Comparison of ENCODE assay signal across 8 cellular contexts in genomic region chr19:14496849-14497346, GRCh38. TPM values are rescaled to one million over a fixed set of nuclear protein-coding genes. Genes with fewer than 3 reads are reported as not detected.
A peak's percentile ranks its signal among the peaks of the same experiment; 100 is the strongest.
DNase-seq lines count a peak whose midpoint lies in the region; ATAC-seq and TF ChIP-seq lines count a peak whose summit lies in the region.

No MANE protein-coding gene starts in this region.

- peak overlapping the region; percentile 52 for H3K4me3 Mint-ChIP-seq in progenitor cell of endocrine pancreas (ENCODE audit: low read depth)

- no peaks in the 10 kb centered on the region for H3K27me3 Mint-ChIP-seq in progenitor cell of endocrine pancreas

- H3K4me1 ChIP-seq in GM23248 (ENCODE audit: insufficient read depth) (peaks cover 18% of the 10 kb centered on the region), fibroblast of lung (ENCODE audit: control insufficient read depth, extremely low read depth, insufficient read depth, low read length) (peaks cover 10% of the 10 kb centered on the region)

- H3K9ac ChIP-seq in GM23248 (no peak overlapping the region), SU-DHL-6 (ENCODE audit: low read length) (no peak overlapping the region), fibroblast of lung (ENCODE audit: insufficient read depth, low read length) (no peak overlapping the region)

- H3K9me3 ChIP-seq in GM23248 (ENCODE audit: low read depth) (no peaks in the 10 kb centered on the region), SU-DHL-6 (ENCODE audit: insufficient read depth, low read length) (no peaks in the 10 kb centered on the region), fibroblast of lung (ENCODE audit: control insufficient read depth, insufficient read depth, low read depth, low read length) (no peaks in the 10 kb centered on the region)

- peaks cover 7% of the 10 kb centered on the region for H3K36me3 Mint-ChIP-seq in progenitor cell of endocrine pancreas (ENCODE audit: insufficient read depth)

- H3F3A ChIP-seq in GM23248 (ENCODE audit: insufficient read depth), result peaks cover 9% of the 10 kb centered on the region
- H3F3A ChIP-seq in SU-DHL-6 (ENCODE audit: insufficient read depth), result no peaks in the 10 kb centered on the region

- H3K36me3 ChIP-seq in GM23248 (ENCODE audit: low read depth) (no peaks in the 10 kb centered on the region), SU-DHL-6 (ENCODE audit: low read length) (no peaks in the 10 kb centered on the region), fibroblast of lung (ENCODE audit: control insufficient read depth, insufficient read depth, low read length) (peaks cover 1% of the 10 kb centered on the region)

- H3K4me2 ChIP-seq in GM23248 (ENCODE audit: unreplicated experiment) (no peak overlapping the region), SU-DHL-6 (ENCODE audit: low read depth, low read length, poor library complexity, severe bottlenecking) (no peak overlapping the region), fibroblast of lung (ENCODE audit: extremely low read depth, insufficient read depth, low read length) (peak overlapping the region; percentile 87)

- H3K27me3 ChIP-seq in GM23248 (replicated peaks; ENCODE audit: insufficient read depth), result no peaks in the 10 kb centered on the region
- no peaks in the 10 kb centered on the region for H3K27me3 ChIP-seq in SU-DHL-6 (ENCODE audit: low read length)
- no peaks in the 10 kb centered on the region for H3K27me3 ChIP-seq in fibroblast of lung (ENCODE audit: control insufficient read depth, insufficient read depth, low read length)

- H2AFZ ChIP-seq in GM23248, result peak overlapping the region; percentile 68
- H2AFZ ChIP-seq in SU-DHL-6 (ENCODE audit: low read depth, low read length, severe bottlenecking), result no peak overlapping the region
- peak overlapping the region; percentile 65 for H2AFZ ChIP-seq in fibroblast of lung (ENCODE audit: low read length)

- H3K27ac ChIP-seq in GM23248 (0 out of 2 replicates have a peak overlapping the region, but pooled peaks have one; percentile 5), SU-DHL-6 (ENCODE audit: low read depth, low read length) (no peak overlapping the region), fibroblast of lung (ENCODE audit: insufficient read depth, low read length) (peak overlapping the region; percentile 56)

- H3K79me2 ChIP-seq in GM23248 (ENCODE audit: insufficient read depth), result peaks cover 39% of the 10 kb centered on the region
- H3K79me2 ChIP-seq in SU-DHL-6 (ENCODE audit: insufficient read depth, low read length), result no peaks in the 10 kb centered on the region
- H3K79me2 ChIP-seq in fibroblast of lung (ENCODE audit: control insufficient read depth, insufficient read depth, low read length), result peaks cover 25% of the 10 kb centered on the region

- in situ Hi-C loops in GM23248 (cut with MboI), result no loop called here

- peak overlapping the region; percentile 94 for H3K27ac Mint-ChIP-seq in progenitor cell of endocrine pancreas

- no peaks in the 10 kb centered on the region for H4K20me1 ChIP-seq in GM23248 (ENCODE audit: insufficient read depth)
- H4K20me1 ChIP-seq in SU-DHL-6 (ENCODE audit: low read depth, low read length), result no peaks in the 10 kb centered on the region
- H4K20me1 ChIP-seq in fibroblast of lung (ENCODE audit: control insufficient read depth, extremely low read depth, insufficient read depth, low read length), result no peaks in the 10 kb centered on the region

- ATAC-seq in HG02571 (IDR thresholded peaks at IDR 0.05; ENCODE audit: unreplicated experiment), result no peak
- no peak for ATAC-seq in GM21528 (IDR thresholded peaks at IDR 0.05; ENCODE audit: low FRiP score, unreplicated experiment)
- ATAC-seq in HG02884 (IDR thresholded peaks at IDR 0.05; ENCODE audit: unreplicated experiment), result no peak

- H3K4me1 Mint-ChIP-seq in progenitor cell of endocrine pancreas (ENCODE audit: low read depth), result peaks cover 17% of the 10 kb centered on the region

- WGBS in GM23248 (ENCODE audit: low coverage in 1 of 2, low lambda C conversion rate in 2 of 2, missing lambda C conversion rate in 2 of 2), 2 experiments, result 16% methylated on average over 9 of the region's 9 CpGs

- H3K9me3 Mint-ChIP-seq in progenitor cell of endocrine pancreas (ENCODE audit: low read depth), result no peaks in the 10 kb centered on the region

- no peaks in the 10 kb centered on the region for H3K9me2 ChIP-seq in GM23248 (ENCODE audit: insufficient read depth)
- no peaks in the 10 kb centered on the region for H3K9me2 ChIP-seq in SU-DHL-6 (replicated peaks; ENCODE audit: insufficient read depth, low read length)

- DNase-seq in GM23248, result peak; percentile 49
- no peak for DNase-seq in fibroblast of lung (ENCODE audit: low read depth in 2 of 2)
- DNase-seq in progenitor cell of endocrine pancreas (ENCODE audit: low spot score, unreplicated experiment), result no peak
- no peak for DNase-seq in Ammon's horn (ENCODE audit: low spot score)

- H3K4me3 ChIP-seq in GM23248, result no peak overlapping the region
- peak overlapping the region; percentile 55 for H3K4me3 ChIP-seq in SU-DHL-6 (ENCODE audit: insufficient read depth, low read length, poor library complexity, severe bottlenecking)
- H3K4me3 ChIP-seq in fibroblast of lung (replicated peaks in 1 of 4; ENCODE audit: control extremely low read depth in 1 of 4, insufficient read depth in 1 of 4, low read depth in 3 of 4, low read length in 4 of 4), result peak overlapping the region in 2 of 4 experiments; percentile 45 to 54

- TF ChIP-seq CTCF in SU-DHL-6 (IDR thresholded peaks at IDR 0.05; ENCODE audit: insufficient read depth, low read length, poor library complexity, severe bottlenecking) (no peak), fibroblast of lung (conservative IDR thresholded peaks at IDR 0.05 in 1 of 2, IDR thresholded peaks at IDR 0.05 in 1 of 2; ENCODE audit: low read depth in 1 of 2, low read length in 2 of 2) (no peak), progenitor cell of endocrine pancreas (IDR thresholded peaks at IDR 0.05; ENCODE audit: unreplicated experiment) (no peak)

RNA-seq across cellular contexts. Expression of gene GIPC1, which starts 1.0 kb away (rescaled TPM):
- 143 and 173 TPM in 2 replicates for total RNA-seq in GM23248 (2014; rRNA removed; shearing (Covaris generic))
- polyA plus RNA-seq in GM23248 (2016; fragmentation: Nextera tagmentation; extraction: Ambion mirVana) (106 and 112 TPM in 2 replicates), fibroblast of lung (57.3 and 72.5 TPM in 2 replicates)
- total RNA-seq in fibroblast of lung (80.1 and 129 TPM in 2 replicates), progenitor cell of endocrine pancreas (66.5 and 77.4 TPM in 2 replicates)
- polyA plus RNA-seq in fibroblast of lung (2012), result 106 and 144 TPM in 2 replicates
- 45.0 and 58.4 TPM in 2 replicates for polyA minus RNA-seq in fibroblast of lung (ENCODE audit: low replicate concordance)

RNA-seq across cellular contexts. Expression of gene DNAJB1, which starts 21.3 kb away (rescaled TPM):
- total RNA-seq in GM23248 (2014; rRNA removed; shearing (Covaris generic)), result 82.5 and 101 TPM in 2 replicates
- polyA plus RNA-seq in GM23248 (2016; fragmentation: Nextera tagmentation; extraction: Ambion mirVana) (124 and 127 TPM in 2 replicates), fibroblast of lung (87.3 and 148 TPM in 2 replicates)
- total RNA-seq in fibroblast of lung (77.3 and 87.7 TPM in 2 replicates), progenitor cell of endocrine pancreas (94.7 and 97.0 TPM in 2 replicates)
- polyA plus RNA-seq in fibroblast of lung (2012), result 69.4 and 112 TPM in 2 replicates
- 85.1 and 207 TPM in 2 replicates for polyA minus RNA-seq in fibroblast of lung (ENCODE audit: low replicate concordance)

RNA-seq across cellular contexts. Expression of gene PTGER1, which starts 21.7 kb away (rescaled TPM):
- 0.22 and 2.5 TPM in 2 replicates for total RNA-seq in GM23248 (2014; rRNA removed; shearing (Covaris generic))
- polyA plus RNA-seq in GM23248 (2016; fragmentation: Nextera tagmentation; extraction: Ambion mirVana) (0.79 and 0.80 TPM in 2 replicates), fibroblast of lung (0.67 and 2.3 TPM in 2 replicates)
- total RNA-seq in fibroblast of lung (9.7 and 18.7 TPM in 2 replicates), progenitor cell of endocrine pancreas (0.34 and 0.84 TPM in 2 replicates)
- 5.2 and 9.9 TPM in 2 replicates for polyA plus RNA-seq in fibroblast of lung (2012)
- polyA minus RNA-seq in fibroblast of lung (ENCODE audit: low replicate concordance), result 0.52 and 3.4 TPM in 2 replicates

RNA-seq across cellular contexts. Expression of gene TECR, which starts 32.5 kb away (rescaled TPM):
- 38.8 and 40.1 TPM in 2 replicates for total RNA-seq in GM23248 (2014; rRNA removed; shearing (Covaris generic))
- polyA plus RNA-seq in GM23248 (2016; fragmentation: Nextera tagmentation; extraction: Ambion mirVana) (129 and 132 TPM in 2 replicates), fibroblast of lung (73.4 and 109 TPM in 2 replicates)
- total RNA-seq in fibroblast of lung (20.5 and 34.0 TPM in 2 replicates), progenitor cell of endocrine pancreas (170 and 186 TPM in 2 replicates)
- polyA plus RNA-seq in fibroblast of lung (2012), result 103 and 161 TPM in 2 replicates
- polyA minus RNA-seq in fibroblast of lung (ENCODE audit: low replicate concordance), result 344 and 409 TPM in 2 replicates
